Comparison of ENCODE assay signal across 1 cellular context in genomic region chr5:172782169-172783039, GRCh38.
TF ChIP-seq lines count a peak whose summit lies in the region.

No MANE protein-coding gene starts in this region.

TF ChIP-seq in HepG2, 621 proteins besides CTCF, POLR2A, EP300 and RAD21 (continued from another document and continues in another):
- TF ChIP-seq, protein P1, sequence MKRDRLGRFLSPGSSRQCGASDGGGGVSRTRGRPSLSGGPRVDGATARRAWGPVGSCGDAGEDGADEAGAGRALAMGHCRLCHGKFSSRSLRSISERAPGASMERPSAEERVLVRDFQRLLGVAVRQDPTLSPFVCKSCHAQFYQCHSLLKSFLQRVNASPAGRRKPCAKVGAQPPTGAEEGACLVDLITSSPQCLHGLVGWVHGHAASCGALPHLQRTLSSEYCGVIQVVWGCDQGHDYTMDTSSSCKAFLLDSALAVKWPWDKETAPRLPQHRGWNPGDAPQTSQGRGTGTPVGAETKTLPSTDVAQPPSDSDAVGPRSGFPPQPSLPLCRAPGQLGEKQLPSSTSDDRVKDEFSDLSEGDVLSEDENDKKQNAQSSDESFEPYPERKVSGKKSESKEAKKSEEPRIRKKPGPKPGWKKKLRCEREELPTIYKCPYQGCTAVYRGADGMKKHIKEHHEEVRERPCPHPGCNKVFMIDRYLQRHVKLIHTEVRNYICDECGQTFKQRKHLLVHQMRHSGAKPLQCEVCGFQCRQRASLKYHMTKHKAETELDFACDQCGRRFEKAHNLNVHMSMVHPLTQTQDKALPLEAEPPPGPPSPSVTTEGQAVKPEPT (CRISPR knock-in tag; IDR thresholded peaks at IDR 0.05; ENCODE audit: low read depth) = no peak
- no peak for TF ChIP-seq KDM3A (CRISPR knock-in tag; IDR thresholded peaks at IDR 0.05; ENCODE audit: low read depth)
- TF ChIP-seq SMAD1 (CRISPR knock-in tag; IDR thresholded peaks at IDR 0.05; ENCODE audit: borderline replicate concordance, low read depth) = no peak
- peak; percentile 80 for TF ChIP-seq PAXIP1 (CRISPR knock-in tag; conservative IDR thresholded peaks at IDR 0.05)
- TF ChIP-seq, protein P2, sequence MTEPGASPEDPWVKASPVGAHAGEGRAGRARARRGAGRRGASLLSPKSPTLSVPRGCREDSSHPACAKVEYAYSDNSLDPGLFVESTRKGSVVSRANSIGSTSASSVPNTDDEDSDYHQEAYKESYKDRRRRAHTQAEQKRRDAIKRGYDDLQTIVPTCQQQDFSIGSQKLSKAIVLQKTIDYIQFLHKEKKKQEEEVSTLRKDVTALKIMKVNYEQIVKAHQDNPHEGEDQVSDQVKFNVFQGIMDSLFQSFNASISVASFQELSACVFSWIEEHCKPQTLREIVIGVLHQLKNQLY (CRISPR knock-in tag; IDR thresholded peaks at IDR 0.05) = peak; percentile 31; the same call in 1 of the 2 replicates
- TF ChIP-seq ZFX (CRISPR knock-in tag; IDR thresholded peaks at IDR 0.05; ENCODE audit: low read depth) = no peak
- TF ChIP-seq HCFC1 (IDR thresholded peaks at IDR 0.05; ENCODE audit: low read depth, low read length) = no peak
- no peak for TF ChIP-seq ZIK1 (CRISPR knock-in tag; IDR thresholded peaks at IDR 0.05; ENCODE audit: borderline replicate concordance, low read depth)
- TF ChIP-seq MYC (CRISPR knock-in tag; IDR thresholded peaks at IDR 0.05; ENCODE audit: borderline replicate concordance) = no peak
- no peak for TF ChIP-seq ZNF546 (CRISPR knock-in tag; conservative IDR thresholded peaks at IDR 0.05)
- TF ChIP-seq JDP2 (CRISPR knock-in tag; IDR thresholded peaks at IDR 0.05; ENCODE audit: borderline replicate concordance) = no peak
- TF ChIP-seq, protein P3, sequence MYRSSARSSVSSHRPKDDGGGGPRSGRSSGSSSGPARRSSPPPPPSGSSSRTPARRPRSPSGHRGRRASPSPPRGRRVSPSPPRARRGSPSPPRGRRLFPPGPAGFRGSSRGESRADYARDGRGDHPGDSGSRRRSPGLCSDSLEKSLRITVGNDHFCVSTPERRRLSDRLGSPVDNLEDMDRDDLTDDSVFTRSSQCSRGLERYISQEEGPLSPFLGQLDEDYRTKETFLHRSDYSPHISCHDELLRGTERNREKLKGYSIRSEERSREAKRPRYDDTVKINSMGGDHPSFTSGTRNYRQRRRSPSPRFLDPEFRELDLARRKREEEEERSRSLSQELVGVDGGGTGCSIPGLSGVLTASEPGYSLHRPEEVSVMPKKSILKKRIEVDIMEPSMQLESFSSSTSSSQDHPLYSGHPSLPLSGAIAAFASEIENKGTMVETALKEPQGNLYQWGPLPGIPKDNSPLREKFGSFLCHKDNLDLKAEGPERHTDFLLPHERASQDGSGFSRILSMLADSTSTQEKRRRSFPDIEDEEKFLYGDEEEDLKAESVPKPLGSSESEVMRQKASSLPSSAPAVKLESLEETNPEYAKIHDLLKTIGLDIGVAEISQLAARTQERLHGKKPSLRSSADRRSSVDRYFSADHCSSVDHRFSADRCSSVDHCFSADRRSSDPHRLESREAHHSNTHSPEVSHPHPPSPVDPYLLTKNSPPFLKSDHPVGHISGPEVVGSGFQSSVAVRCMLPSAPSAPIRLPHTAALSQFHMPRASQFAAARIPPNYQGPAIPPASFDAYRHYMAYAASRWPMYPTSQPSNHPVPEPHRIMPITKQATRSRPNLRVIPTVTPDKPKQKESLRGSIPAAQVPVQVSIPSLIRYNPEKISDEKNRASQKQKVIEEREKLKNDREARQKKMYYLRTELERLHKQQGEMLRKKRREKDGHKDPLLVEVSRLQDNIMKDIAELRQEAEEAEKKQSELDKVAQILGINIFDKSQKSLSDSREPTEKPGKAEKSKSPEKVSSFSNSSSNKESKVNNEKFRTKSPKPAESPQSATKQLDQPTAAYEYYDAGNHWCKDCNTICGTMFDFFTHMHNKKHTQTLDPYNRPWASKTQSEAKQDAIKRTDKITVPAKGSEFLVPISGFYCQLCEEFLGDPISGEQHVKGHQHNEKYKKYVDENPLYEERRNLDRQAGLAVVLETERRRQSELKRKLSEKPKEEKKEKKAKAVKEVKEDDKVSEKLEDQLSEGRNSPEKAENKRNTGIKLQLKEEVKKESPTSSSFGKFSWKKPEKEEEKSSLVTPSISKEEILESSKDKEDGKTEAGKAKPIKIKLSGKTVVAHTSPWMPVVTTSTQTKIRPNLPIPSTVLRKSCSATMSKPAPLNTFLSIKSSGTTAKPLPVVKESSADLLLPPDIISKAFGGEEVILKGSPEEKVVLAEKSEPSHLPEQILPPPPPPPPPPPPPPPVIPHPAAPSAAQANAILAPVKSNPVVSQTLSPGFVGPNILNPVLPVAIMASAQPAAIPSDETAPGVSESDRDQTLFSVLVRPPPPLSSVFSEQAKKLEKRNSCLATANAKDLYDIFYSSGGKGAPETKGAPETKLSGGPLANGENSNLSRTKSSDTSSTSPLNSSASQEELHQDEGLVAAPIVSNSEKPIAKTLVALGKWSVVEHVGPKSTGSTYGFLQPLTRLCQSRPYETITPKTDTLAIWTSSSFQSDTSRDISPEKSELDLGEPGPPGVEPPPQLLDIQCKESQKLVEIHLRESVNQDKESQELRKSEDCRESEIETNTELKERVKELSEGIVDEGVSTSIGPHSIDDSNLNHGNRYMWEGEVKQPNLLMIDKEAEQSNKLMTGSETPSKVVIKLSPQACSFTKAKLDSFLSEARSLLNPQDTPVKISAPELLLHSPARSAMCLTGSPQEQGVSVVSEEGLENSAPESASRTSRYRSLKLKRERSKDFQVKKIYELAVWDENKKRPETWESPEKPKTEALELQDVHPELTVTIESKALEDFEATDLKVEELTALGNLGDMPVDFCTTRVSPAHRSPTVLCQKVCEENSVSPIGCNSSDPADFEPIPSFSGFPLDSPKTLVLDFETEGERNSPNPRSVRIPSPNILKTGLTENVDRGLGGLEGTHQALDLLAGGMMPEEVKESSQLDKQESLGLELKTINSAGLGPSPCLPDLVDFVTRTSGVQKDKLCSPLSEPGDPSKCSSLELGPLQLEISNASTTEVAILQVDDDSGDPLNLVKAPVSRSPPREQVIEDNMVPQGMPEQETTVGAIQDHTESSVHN (CRISPR knock-in tag; IDR thresholded peaks at IDR 0.05) = no peak
- no peak for TF ChIP-seq ZNF780A (CRISPR knock-in tag; IDR thresholded peaks at IDR 0.05)
- TF ChIP-seq CENPT (CRISPR knock-in tag; IDR thresholded peaks at IDR 0.05; ENCODE audit: low read depth) = no peak
- no peak for TF ChIP-seq NR2F2 (IDR thresholded peaks at IDR 0.05; ENCODE audit: borderline replicate concordance, low read depth)
- TF ChIP-seq, protein P4, sequence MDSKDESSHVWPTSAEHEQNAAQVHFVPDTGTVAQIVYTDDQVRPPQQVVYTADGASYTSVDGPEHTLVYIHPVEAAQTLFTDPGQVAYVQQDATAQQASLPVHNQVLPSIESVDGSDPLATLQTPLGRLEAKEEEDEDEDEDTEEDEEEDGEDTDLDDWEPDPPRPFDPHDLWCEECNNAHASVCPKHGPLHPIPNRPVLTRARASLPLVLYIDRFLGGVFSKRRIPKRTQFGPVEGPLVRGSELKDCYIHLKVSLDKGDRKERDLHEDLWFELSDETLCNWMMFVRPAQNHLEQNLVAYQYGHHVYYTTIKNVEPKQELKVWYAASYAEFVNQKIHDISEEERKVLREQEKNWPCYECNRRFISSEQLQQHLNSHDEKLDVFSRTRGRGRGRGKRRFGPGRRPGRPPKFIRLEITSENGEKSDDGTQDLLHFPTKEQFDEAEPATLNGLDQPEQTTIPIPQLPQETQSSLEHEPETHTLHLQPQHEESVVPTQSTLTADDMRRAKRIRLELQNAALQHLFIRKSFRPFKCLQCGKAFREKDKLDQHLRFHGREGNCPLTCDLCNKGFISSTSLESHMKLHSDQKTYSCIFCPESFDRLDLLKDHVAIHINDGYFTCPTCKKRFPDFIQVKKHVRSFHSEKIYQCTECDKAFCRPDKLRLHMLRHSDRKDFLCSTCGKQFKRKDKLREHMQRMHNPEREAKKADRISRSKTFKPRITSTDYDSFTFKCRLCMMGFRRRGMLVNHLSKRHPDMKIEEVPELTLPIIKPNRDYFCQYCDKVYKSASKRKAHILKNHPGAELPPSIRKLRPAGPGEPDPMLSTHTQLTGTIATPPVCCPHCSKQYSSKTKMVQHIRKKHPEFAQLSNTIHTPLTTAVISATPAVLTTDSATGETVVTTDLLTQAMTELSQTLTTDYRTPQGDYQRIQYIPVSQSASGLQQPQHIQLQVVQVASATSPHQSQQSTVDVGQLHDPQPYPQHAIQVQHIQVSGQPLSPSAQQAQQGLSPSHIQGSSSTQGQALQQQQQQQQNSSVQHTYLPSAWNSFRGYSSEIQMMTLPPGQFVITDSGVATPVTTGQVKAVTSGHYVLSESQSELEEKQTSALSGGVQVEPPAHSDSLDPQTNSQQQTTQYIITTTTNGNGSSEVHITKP (CRISPR knock-in tag; IDR thresholded peaks at IDR 0.05; ENCODE audit: low read depth) = no peak
- TF ChIP-seq MTF2 (CRISPR knock-in tag; IDR thresholded peaks at IDR 0.05; ENCODE audit: borderline replicate concordance) = no peak
- no peak for TF ChIP-seq HES4 (CRISPR knock-in tag; IDR thresholded peaks at IDR 0.05; ENCODE audit: borderline replicate concordance)
- peak; percentile 76 for TF ChIP-seq ZNF614 (CRISPR knock-in tag; IDR thresholded peaks at IDR 0.05; ENCODE audit: borderline replicate concordance)
- peak; percentile 76 for TF ChIP-seq RCOR2 (CRISPR knock-in tag; IDR thresholded peaks at IDR 0.05)
- no peak for TF ChIP-seq ZNF224 (CRISPR knock-in tag; IDR thresholded peaks at IDR 0.05)
- no peak for TF ChIP-seq ARID2 (CRISPR knock-in tag; IDR thresholded peaks at IDR 0.05; ENCODE audit: borderline replicate concordance)
- TF ChIP-seq ZNF550 (CRISPR knock-in tag; IDR thresholded peaks at IDR 0.05; ENCODE audit: borderline replicate concordance) = no peak
- TF ChIP-seq KLF6 (CRISPR knock-in tag; IDR thresholded peaks at IDR 0.05) = no peak
- no peak for TF ChIP-seq ESRRA (CRISPR knock-in tag; IDR thresholded peaks at IDR 0.05; ENCODE audit: low read depth)
- peak; percentile 96 for TF ChIP-seq JUNB (CRISPR knock-in tag; IDR thresholded peaks at IDR 0.05; ENCODE audit: borderline replicate concordance)
- TF ChIP-seq ZNF773 (CRISPR knock-in tag; IDR thresholded peaks at IDR 0.05; ENCODE audit: borderline replicate concordance) = no peak
- no peak for TF ChIP-seq SSRP1 (CRISPR knock-in tag; IDR thresholded peaks at IDR 0.05)
- peak; percentile 45; the same call in 1 of the 2 replicates for TF ChIP-seq TARDBP (CRISPR knock-in tag; IDR thresholded peaks at IDR 0.05)
- TF ChIP-seq ZNF33A (CRISPR knock-in tag; IDR thresholded peaks at IDR 0.05; ENCODE audit: borderline replicate concordance) = no peak
- TF ChIP-seq, protein P5, sequence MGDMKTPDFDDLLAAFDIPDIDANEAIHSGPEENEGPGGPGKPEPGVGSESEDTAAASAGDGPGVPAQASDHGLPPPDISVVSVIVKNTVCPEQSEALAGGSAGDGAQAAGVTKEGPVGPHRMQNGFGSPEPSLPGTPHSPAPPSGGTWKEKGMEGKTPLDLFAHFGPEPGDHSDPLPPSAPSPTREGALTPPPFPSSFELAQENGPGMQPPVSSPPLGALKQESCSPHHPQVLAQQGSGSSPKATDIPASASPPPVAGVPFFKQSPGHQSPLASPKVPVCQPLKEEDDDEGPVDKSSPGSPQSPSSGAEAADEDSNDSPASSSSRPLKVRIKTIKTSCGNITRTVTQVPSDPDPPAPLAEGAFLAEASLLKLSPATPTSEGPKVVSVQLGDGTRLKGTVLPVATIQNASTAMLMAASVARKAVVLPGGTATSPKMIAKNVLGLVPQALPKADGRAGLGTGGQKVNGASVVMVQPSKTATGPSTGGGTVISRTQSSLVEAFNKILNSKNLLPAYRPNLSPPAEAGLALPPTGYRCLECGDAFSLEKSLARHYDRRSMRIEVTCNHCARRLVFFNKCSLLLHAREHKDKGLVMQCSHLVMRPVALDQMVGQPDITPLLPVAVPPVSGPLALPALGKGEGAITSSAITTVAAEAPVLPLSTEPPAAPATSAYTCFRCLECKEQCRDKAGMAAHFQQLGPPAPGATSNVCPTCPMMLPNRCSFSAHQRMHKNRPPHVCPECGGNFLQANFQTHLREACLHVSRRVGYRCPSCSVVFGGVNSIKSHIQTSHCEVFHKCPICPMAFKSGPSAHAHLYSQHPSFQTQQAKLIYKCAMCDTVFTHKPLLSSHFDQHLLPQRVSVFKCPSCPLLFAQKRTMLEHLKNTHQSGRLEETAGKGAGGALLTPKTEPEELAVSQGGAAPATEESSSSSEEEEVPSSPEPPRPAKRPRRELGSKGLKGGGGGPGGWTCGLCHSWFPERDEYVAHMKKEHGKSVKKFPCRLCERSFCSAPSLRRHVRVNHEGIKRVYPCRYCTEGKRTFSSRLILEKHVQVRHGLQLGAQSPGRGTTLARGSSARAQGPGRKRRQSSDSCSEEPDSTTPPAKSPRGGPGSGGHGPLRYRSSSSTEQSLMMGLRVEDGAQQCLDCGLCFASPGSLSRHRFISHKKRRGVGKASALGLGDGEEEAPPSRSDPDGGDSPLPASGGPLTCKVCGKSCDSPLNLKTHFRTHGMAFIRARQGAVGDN (CRISPR knock-in tag; IDR thresholded peaks at IDR 0.05) = no peak
- TF ChIP-seq FLYWCH1 (CRISPR knock-in tag; IDR thresholded peaks at IDR 0.05) = no peak
- TF ChIP-seq ZNF207 (IDR thresholded peaks at IDR 0.05; ENCODE audit: borderline replicate concordance) = no peak
- TF ChIP-seq JUN (CRISPR knock-in tag; IDR thresholded peaks at IDR 0.05) = peak; percentile 86
- TF ChIP-seq PRPF4 (IDR thresholded peaks at IDR 0.05; ENCODE audit: low read depth, low read length, poor library complexity, severe bottlenecking) = no peak
- no peak for TF ChIP-seq SP140L (CRISPR knock-in tag; IDR thresholded peaks at IDR 0.05; ENCODE audit: borderline replicate concordance)
- no peak for TF ChIP-seq ZKSCAN8 (CRISPR knock-in tag; IDR thresholded peaks at IDR 0.05; ENCODE audit: borderline replicate concordance)
